Comparison of ENCODE assay signal across 8 cellular contexts in the genomic region with DNA sequence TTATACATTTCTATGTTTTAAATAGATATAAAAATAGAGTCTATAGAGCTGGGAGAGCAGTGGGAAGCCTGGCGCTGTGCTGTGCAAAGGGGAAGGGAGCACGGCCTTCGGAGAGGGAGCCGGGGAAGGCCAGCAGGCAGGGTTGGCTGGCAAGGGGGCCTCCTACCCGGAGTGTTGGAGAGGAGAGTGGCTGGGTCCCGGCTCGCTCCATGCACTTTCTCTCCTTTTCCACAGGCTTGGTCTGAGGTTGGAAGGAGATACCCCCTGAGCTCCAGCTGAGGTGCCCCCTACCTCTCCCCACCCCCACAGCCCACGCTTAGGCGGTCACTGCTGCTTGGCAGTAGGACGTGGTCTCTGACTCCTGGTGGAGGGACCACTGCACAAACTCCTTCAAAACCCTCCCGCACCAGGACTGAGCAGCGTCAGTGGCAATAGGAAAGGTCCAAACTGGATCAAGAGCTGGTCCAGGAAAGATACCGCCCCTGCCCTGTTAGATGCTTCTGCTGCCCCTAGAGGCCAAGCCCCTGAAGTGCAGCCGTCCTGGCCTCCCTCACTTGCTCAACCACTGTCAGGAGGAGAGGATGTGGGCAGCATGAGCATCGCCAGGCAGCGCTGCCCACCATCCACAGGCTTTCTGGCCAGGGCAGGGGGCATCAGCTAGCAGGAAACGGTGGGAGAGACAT. TPM values are rescaled to one million over a fixed set of nuclear protein-coding genes. Genes with fewer than 3 reads are reported as not detected.
DNase-seq lines count a peak whose midpoint lies in the region; FAIRE-seq and TF ChIP-seq lines count a peak whose summit lies in the region.

No MANE protein-coding gene starts in this region.

- DNase-seq in ELF-1 (ENCODE audit: low read depth, low spot score), result peak; percentile 85
- DNase-seq in H54 (ENCODE audit: insufficient read length, low spot score), result peak; percentile 95
- peak; percentile 33 for DNase-seq in NCI-H345 (lab: John Stamatoyannopoulos, UW)
- DNase-seq in activated CD4-positive, alpha-beta T cell treated with anti-CD3 and anti-CD28 coated beads, Interleukin-2, amount 50 U/mL, for 24 hours (ENCODE audit: low read depth in 1 of 2, low spot score in 1 of 2), result peak; percentile 34 to 43
- peak; percentile 48 to 79 (median 72) for DNase-seq in dorsolateral prefrontal cortex
- DNase-seq in mesenteric fat pad (ENCODE audit: low spot score), result peak; percentile 85
- DNase-seq in stimulated activated CD8-positive, alpha-beta memory T cell treated with anti-CD3 and anti-CD28 coated beads, Interleukin-2, amount 100 ng/mL, for 48 hours (ENCODE audit: low read depth in 2 of 2), result peak; percentile 43 to 52
- no peak for DNase-seq in GOT3 (lab: John Stamatoyannopoulos, UW)

- intact Hi-C loops in dorsolateral prefrontal cortex (cut with DNase I), result no loop called here

- peak; percentile 26 to 85 (median 73) for TF ChIP-seq CTCF in dorsolateral prefrontal cortex (IDR thresholded peaks at IDR 0.05 in 54 of 56, conservative IDR thresholded peaks at IDR 0.05 in 2 of 56; ENCODE audit: low read depth in 1 of 56, partially characterized antibody in 56 of 56)

- peak overlapping the region in 48 of 59 donors; percentile 3 to 84 (median 60) for H3K27ac ChIP-seq in dorsolateral prefrontal cortex

- FAIRE-seq in H54 (lab: Jason Lieb, UNC), result no peak

- H3K27me3 ChIP-seq in dorsolateral prefrontal cortex, result peaks cover 0 to 4% (median 0%) of the 10 kb centered on the region in 45 donors

- H3K4me3 ChIP-seq in dorsolateral prefrontal cortex, result peak overlapping the region in 33 of 59 donors; percentile 0 to 51 (median 34)

- TF ChIP-seq POLR2A in H54 (IDR thresholded peaks at IDR 0.05; ENCODE audit: low read depth, low read length), result no peak

RNA-seq across cellular contexts. Expression of a gene that starts 52.9 kb away (rescaled TPM):
- total RNA-seq in dorsolateral prefrontal cortex, result 100 to 1,000 TPM in 80 of 120 experiments, 10 to 100 TPM in 40; 30.8 to 204 (median 115) TPM
- total RNA-seq in mesenteric fat pad, result not detected

Comparison
In these comparisons a context has a peak if more than half of its experiments do, and no peak if none do; other contexts are left out.
1. RNA of a gene that starts 52.9 kb away (total RNA-seq): 30.8 to 204 TPM in dorsolateral prefrontal cortex; not detected in mesenteric fat pad (single experiment); every median in the first group is over 10 times any median in the second.